Comparison of ENCODE assay signal across 17 cellular contexts in genomic region chr16:67336646-67337045, GRCh38. TPM values are rescaled to one million over a fixed set of nuclear protein-coding genes. Genes with fewer than 3 reads are reported as not detected.
DNase-seq lines count a peak whose midpoint lies in the region; ATAC-seq and TF ChIP-seq lines count a peak whose summit lies in the region.
"Had no signal": no experiment of that assay in that cellular context is flagged by ENCODE, and none has a peak within 500 bp of the region (broad histone marks: within the 10 kb centered on the region; RNA-seq: fewer than 3 reads in every experiment).

No MANE protein-coding gene starts in this region.

- H3K4me1 ChIP-seq in left lung, result no peaks in the 10 kb centered on the region

- H3K4me3 ChIP-seq in epithelial cell of esophagus (ENCODE audit: low read length) (no peak overlapping the region), left lung (no peak overlapping the region)
- H3K4me3 ChIP-seq: GM12878, K562 had no signal

- in situ Hi-C loops in Caki2 (cut with HindIII; ENCODE audit: low pct_unique_long_range_greater_than_20kb, low sequenced_read_pairs) (no loop called here), ACHN (cut with HindIII; ENCODE audit: low pct_ligation_motif_present, low pct_unique_long_range_greater_than_20kb, low sequenced_read_pairs) (no loop called here)

- TF ChIP-seq CTCF in epithelial cell of esophagus (IDR thresholded peaks at IDR 0.05; ENCODE audit: insufficient read depth, low read depth, low read length, missing control alignments) (no peak), left lung (IDR thresholded peaks at IDR 0.05) (no peak)

- peak; percentile 39 for DNase-seq in Caki2 (ENCODE audit: low read depth)
- DNase-seq in HT1080 (ENCODE audit: low read depth), result peak; percentile 69
- DNase-seq in epithelial cell of esophagus (ENCODE audit: low read depth), result peak; percentile 53
- DNase-seq in left lung, result no peak
- no peak for DNase-seq in ACHN
- no peak for DNase-seq in AML-193 (lab: John Stamatoyannopoulos, UW)
- DNase-seq: MV-4-11, NCI-H187, NCI-H2227 treated with DMSO at 0.1 percent for 48 hours, NCI-H524, NCI-H82 had no signal

- H3K27ac ChIP-seq in left lung, result no peak overlapping the region
- H3K27ac ChIP-seq: RWPE1 had no signal

- H3K9me3 ChIP-seq in left lung, result peaks cover 0 to 11% of the 10 kb centered on the region in 2 donors

- intact Hi-C loops in left lung (cut with DNase I), result no loop called here

- ATAC-seq in left lung (peak; percentile 27), HG03159 (IDR thresholded peaks at IDR 0.05; ENCODE audit: unreplicated experiment) (no peak)
- ATAC-seq: GM12878, K562 had no signal

- H3K36me3 ChIP-seq in left lung, result no peaks in the 10 kb centered on the region

- H3K27me3 ChIP-seq in left lung, result no peaks in the 10 kb centered on the region

RNA-seq across cellular contexts. Expression of gene LRRC36, which starts 10.0 kb away (rescaled TPM):
- total RNA-seq in Caki2 (2014; rRNA removed; shearing (Covaris generic); ENCODE audit: low replicate concordance), result 0.37 TPM in 1 of 2 replicates, not detected in the other
- total RNA-seq in HT1080 (2014; rRNA removed; shearing (Covaris generic)), result not detected in 2 replicates
- polyA plus RNA-seq in HT1080 (2015; cell fraction: cytosol; rRNA removed), result not detected in 2 replicates
- polyA plus RNA-seq in HT1080 (2015; cell fraction: nucleus; rRNA removed), result not detected in 2 replicates
- 10 to 100 TPM in 1 of 2 donors, 1 to 10 TPM in 1; 3.0 to 19.5 TPM for total RNA-seq in left lung
- total RNA-seq: H1 had no signal

RNA-seq across cellular contexts. Expression of gene KCTD19, which starts 10.1 kb away (rescaled TPM):
- total RNA-seq in Caki2 (2014; rRNA removed; shearing (Covaris generic); ENCODE audit: low replicate concordance), result 0.49 and 5.7 TPM in 2 replicates
- total RNA-seq in HT1080 (2014; rRNA removed; shearing (Covaris generic)), result not detected in 2 replicates
- polyA plus RNA-seq in HT1080 (2015; cell fraction: cytosol; rRNA removed), result not detected in 2 replicates
- 0.19 TPM in 1 of 2 replicates, not detected in the other for polyA plus RNA-seq in HT1080 (2015; cell fraction: nucleus; rRNA removed)
- total RNA-seq in left lung, result under 1 TPM in 1 of 2 donors, not detected in 1; 0.73 TPM
- polyA plus RNA-seq: CD14-positive monocyte had no signal

RNA-seq across cellular contexts. Expression of gene TPPP3, which starts 56.7 kb away (rescaled TPM):
- 4.6 and 22.3 TPM in 2 replicates for total RNA-seq in Caki2 (2014; rRNA removed; shearing (Covaris generic); ENCODE audit: low replicate concordance)
- not detected in 2 replicates for total RNA-seq in HT1080 (2014; rRNA removed; shearing (Covaris generic))
- 0.25 TPM in 1 of 2 replicates, not detected in the other for polyA plus RNA-seq in HT1080 (2015; cell fraction: cytosol; rRNA removed)
- 0.11 and 1.3 TPM in 2 replicates for polyA plus RNA-seq in HT1080 (2015; cell fraction: nucleus; rRNA removed)
- total RNA-seq in left lung, result 10 to 100 TPM; 79.2 to 91.3 TPM
- total RNA-seq: GM12878 had no signal

RNA-seq across cellular contexts. Expression of gene PLEKHG4, which starts 57.3 kb away (rescaled TPM):
- 20.5 and 21.2 TPM in 2 replicates for total RNA-seq in Caki2 (2014; rRNA removed; shearing (Covaris generic); ENCODE audit: low replicate concordance)
- 1.8 and 3.7 TPM in 2 replicates for total RNA-seq in HT1080 (2014; rRNA removed; shearing (Covaris generic))
- 2.4 and 3.2 TPM in 2 replicates for polyA plus RNA-seq in HT1080 (2015; cell fraction: cytosol; rRNA removed)
- 17.6 and 20.5 TPM in 2 replicates for polyA plus RNA-seq in HT1080 (2015; cell fraction: nucleus; rRNA removed)
- total RNA-seq in left lung, result 10 to 100 TPM; 24.9 to 28.5 TPM

Comparison
In these comparisons a context has a peak if more than half of its experiments do, and no peak if none do; other contexts are left out.
1. DNase-seq: peak in Caki2 (single experiment), HT1080 (single experiment) and epithelial cell of esophagus (single experiment); none in left lung (0 of 2), ACHN (single experiment) and AML-193 (0 of 2).